ENCODE assay signal across 25 cellular contexts in genomic region chr3:14914777-14915113, GRCh38. TPM values are rescaled to one million over a fixed set of nuclear protein-coding genes. Genes with fewer than 3 reads are reported as not detected.
A peak's percentile ranks its signal among the peaks of the same experiment; 100 is the strongest.
DNase-seq lines count a peak whose midpoint lies in the region; ATAC-seq, FAIRE-seq and TF ChIP-seq lines count a peak whose summit lies in the region.
"Had no signal": no experiment of that assay in that cellular context is flagged by ENCODE, and none has a peak within 500 bp of the region (broad histone marks: within the 10 kb centered on the region; RNA-seq: fewer than 3 reads in every experiment).

No MANE protein-coding gene starts in this region.

- H3K27ac ChIP-seq in SK-N-SH (ENCODE audit: low read depth in 2 of 2, low read length in 1 of 2) (no peak overlapping the region), liver (ENCODE audit: low read depth in 1 of 2, low read length in 2 of 2) (peak overlapping the region in 1 of 2 donors; percentile 27), HepG2 (ENCODE audit: extremely low read length, insufficient read depth, low read length) (no peak overlapping the region), neuronal stem cell (replicated peaks; ENCODE audit: low read length) (no peak overlapping the region), brain microvascular endothelial cell (no peak overlapping the region)
- H3K27ac ChIP-seq: 22Rv1, KMS-11, PC-9 had no signal

- no peak overlapping the region for H3K9ac ChIP-seq in SK-N-SH
- H3K9ac ChIP-seq in liver (ENCODE audit: low read depth in 1 of 2, low read length in 2 of 2), result no peak overlapping the region
- no peak overlapping the region for H3K9ac ChIP-seq in HepG2 (ENCODE audit: insufficient read depth, low read depth, low read length)
- no peak overlapping the region for H3K9ac ChIP-seq in neuronal stem cell (ENCODE audit: low read depth, low read length, poor library complexity)
- H3K9ac ChIP-seq: KMS-11 had no signal

- TF ChIP-seq CTCF in SK-N-SH (IDR thresholded peaks at IDR 0.05) (no peak), liver (IDR thresholded peaks at IDR 0.05; ENCODE audit: low read depth, low read length, missing input control) (no peak), HepG2 (CRISPR knock-in tag; IDR thresholded peaks at IDR 0.05) (no peak), brain microvascular endothelial cell (IDR thresholded peaks at IDR 0.05; ENCODE audit: low read depth, low read length, missing control alignments) (no peak)

- DNase-seq in SK-N-SH (peak; percentile 39), HepG2 (ENCODE audit: low spot score) (no peak), neuronal stem cell (ENCODE audit: low spot score) (no peak), brain microvascular endothelial cell (no peak), NCI-H345 treated with DMSO at 0.1 percent for 48 hours (lab: John Stamatoyannopoulos, UW; ENCODE audit: unreplicated experiment) (no peak)
- DNase-seq: CD8-positive, alpha-beta memory T cell; DMS 273 treated with DMSO at 0.1 percent for 48 hours; DMS79; HCEC 1CT; IMR-90; MM.1S; NCI-H1048; NCI-H1417; NCI-H1694; NCI-H2029 treated with DMSO at 0.1 percent for 48 hours; NCI-H526 treated with DMSO at 0.1 percent for 48 hours; PC-9; SHP77 had no signal

- no peak for FAIRE-seq in HepG2 (lab: Jason Lieb, UNC)
- FAIRE-seq: GM12892 had no signal

- intact Hi-C loops in HepG2 (cut with micrococcal nuclease; ENCODE audit: unreplicated experiment), result no loop called here

- POLR2A ChIA-PET in SK-N-SH (lab: Yijun Ruan, JAX), result interaction anchor here (0.6 to 1.0 kb wide), 2 partner anchors 263 to 280 kb away, joined by 3 read pairs; partner anchors contain the start of gene CCDC174
- POLR2A ChIA-PET in HepG2 (lab: Yijun Ruan, JAX), result no interaction called here

- H2BK15ac ChIP-seq in neuronal stem cell (ENCODE audit: low read length), result no peak overlapping the region

- no peak overlapping the region for H3K18ac ChIP-seq in neuronal stem cell (ENCODE audit: low read length)

- 46% methylated on average over 5 of the region's 6 CpGs for WGBS in SK-N-SH (ENCODE audit: low lambda C conversion rate)
- WGBS in liver, result 36% methylated on average over 6 of the region's 6 CpGs
- WGBS in HepG2 (ENCODE audit: low lambda C conversion rate), result 32% methylated on average over 4 of the region's 6 CpGs
- WGBS in neuronal stem cell (ENCODE audit: extremely low coverage in 2 of 2, insufficient read length in 2 of 2, insufficient replicate concordance in 1 of 2), 2 donors, result no CpG with 5 or more reads among the region's 6 CpGs

- H4K20me1 ChIP-seq in SK-N-SH (ENCODE audit: insufficient read depth) (no peaks in the 10 kb centered on the region), HepG2 (ENCODE audit: insufficient read depth, low read length) (no peaks in the 10 kb centered on the region)

- peak overlapping the region; percentile 4 for H3K23ac ChIP-seq in neuronal stem cell (ENCODE audit: low read depth, low read length, poor library complexity)

- no peak overlapping the region for H3K14ac ChIP-seq in neuronal stem cell (ENCODE audit: low read length)

- no peak overlapping the region for H4K8ac ChIP-seq in neuronal stem cell (ENCODE audit: low read depth, low read length)

- no peak overlapping the region for H3K4ac ChIP-seq in neuronal stem cell (ENCODE audit: low read length)

- H3K4me1 ChIP-seq in SK-N-SH (ENCODE audit: control insufficient read depth in 1 of 2, insufficient read depth in 2 of 2, low read depth in 1 of 2, low read length in 1 of 2) (peaks cover 0 to 26% of the 10 kb centered on the region in 2 experiments; a peak in 1 of 4 replicates), liver (ENCODE audit: control insufficient read depth in 4 of 4, insufficient read depth in 4 of 4, low read length in 3 of 4) (peaks cover 6 to 24% (median 16%) of the 10 kb centered on the region in 4 donors), HepG2 (ENCODE audit: insufficient read depth, low read length) (no peaks in the 10 kb centered on the region), neuronal stem cell (ENCODE audit: control insufficient read depth in 2 of 2, insufficient read depth in 1 of 2, low read depth in 1 of 2, low read length in 2 of 2) (no peaks in the 10 kb centered on the region)
- H3K4me1 ChIP-seq: BE2C had no signal

- in situ Hi-C loops in HepG2 (cut with HindIII; ENCODE audit: extremely low pct_ligation_motif_present, low pct_unique_long_range_greater_than_20kb), result no loop called here
- in situ Hi-C loops in brain microvascular endothelial cell (cut with HindIII; ENCODE audit: low pct_ligation_motif_present, low sequenced_read_pairs), result no loop called here

- H3K27me3 ChIP-seq in SK-N-SH (ENCODE audit: insufficient read depth), result peaks cover 9% of the 10 kb centered on the region; the same call in 1 of the 2 replicates
- H3K27me3 ChIP-seq in liver (ENCODE audit: control insufficient read depth in 4 of 4, insufficient read depth in 4 of 4, low read length in 3 of 4), result no peaks in the 10 kb centered on the region
- peaks cover 1 to 11% of the 10 kb centered on the region in 2 experiments; a peak in 1 of 5 replicates for H3K27me3 ChIP-seq in HepG2 (ENCODE audit: control insufficient read depth in 1 of 2, insufficient read depth in 2 of 2, low read length in 2 of 2)
- H3K27me3 ChIP-seq in neuronal stem cell (ENCODE audit: control insufficient read depth in 3 of 3, insufficient read depth in 3 of 3, low read depth in 1 of 3, low read length in 3 of 3), result peaks cover 0 to 9% (median 1%) of the 10 kb centered on the region in 3 experiments
- H3K27me3 ChIP-seq in brain microvascular endothelial cell (replicated peaks), result no peaks in the 10 kb centered on the region
- H3K27me3 ChIP-seq: BE2C had no signal

- BruUV-seq in HepG2 (replicated peaks; lab: Mats Ljungman, UMichigan), result no TSS peak

- no peaks in the 10 kb centered on the region for H3K79me2 ChIP-seq in SK-N-SH (ENCODE audit: insufficient read depth)
- no peaks in the 10 kb centered on the region for H3K79me2 ChIP-seq in HepG2 (ENCODE audit: insufficient read depth, low read length)

- no peak for TF ChIP-seq RAD21 in SK-N-SH (IDR thresholded peaks at IDR 0.05; ENCODE audit: low read length)
- peak in 1 of 2 donors; percentile 46 for TF ChIP-seq RAD21 in liver (IDR thresholded peaks at IDR 0.05)
- no peak for TF ChIP-seq RAD21 in HepG2 (CRISPR knock-in tag; IDR thresholded peaks at IDR 0.05)

- no peaks in the 10 kb centered on the region for H3K9me2 ChIP-seq in SK-N-SH

- CTCF ChIA-PET in SK-N-SH (lab: Yijun Ruan, JAX) (interaction anchor here (0.6 to 7.2 kb wide), 30 partner anchors 9 to 406 kb away, joined by 3 to 105 read pairs (median 4); partner anchors contain the start of genes C3orf20 and CCDC174), HepG2 (lab: Yijun Ruan, JAX; ENCODE audit: low intra/inter-chr PET ratio, low total read pairs) (no interaction called here)

- H3K9me3 ChIP-seq in SK-N-SH, result no peaks in the 10 kb centered on the region
- H3K9me3 ChIP-seq in liver (ENCODE audit: control insufficient read depth in 4 of 4, low read length in 3 of 4), result no peaks in the 10 kb centered on the region
- H3K9me3 ChIP-seq in HepG2 (ENCODE audit: low read length), result no peaks in the 10 kb centered on the region
- no peaks in the 10 kb centered on the region for H3K9me3 ChIP-seq in neuronal stem cell (replicated peaks in 1 of 2; ENCODE audit: control insufficient read depth in 2 of 2, insufficient read depth in 1 of 2, low read depth in 1 of 2, low read length in 2 of 2)
- H3K9me3 ChIP-seq: BE2C had no signal

- H3K4me3 ChIP-seq in SK-N-SH (ENCODE audit: low read depth in 2 of 2, low read length in 1 of 2), result no peak overlapping the region
- no peak overlapping the region for H3K4me3 ChIP-seq in liver (ENCODE audit: low read depth in 1 of 3, low read length in 3 of 3)
- no peak overlapping the region for H3K4me3 ChIP-seq in HepG2 (replicated peaks in 1 of 3; ENCODE audit: insufficient read depth in 1 of 3, low read depth in 2 of 3, low read length in 3 of 3)
- H3K4me3 ChIP-seq in neuronal stem cell (ENCODE audit: low read length in 2 of 2), result peak overlapping the region in 1 of 2 donors; percentile 54
- H3K4me3 ChIP-seq in brain microvascular endothelial cell (ENCODE audit: low read depth, low read length), result no peak overlapping the region
- H3K4me3 ChIP-seq: GM23338, PC-9 had no signal

- H2BK120ac ChIP-seq in neuronal stem cell (ENCODE audit: low read depth, low read length), result no peak overlapping the region

- no peaks in the 10 kb centered on the region for H3F3A ChIP-seq in SK-N-SH (replicated peaks; ENCODE audit: insufficient read depth)

- TF ChIP-seq EP300 in SK-N-SH (IDR thresholded peaks at IDR 0.05; ENCODE audit: borderline replicate concordance in 1 of 2, low read depth in 1 of 2, low read length in 1 of 2) (0 out of 4 replicates have a peak, but pooled peaks of 1 of the 2 experiments have one; percentile 23), HepG2 (IDR thresholded peaks at IDR 0.05; ENCODE audit: low read depth in 2 of 2, low read length in 2 of 2) (no peak), HepG2 (CRISPR knock-in tag; IDR thresholded peaks at IDR 0.05; ENCODE audit: borderline replicate concordance) (no peak)

- no peaks in the 10 kb centered on the region for H3K79me1 ChIP-seq in neuronal stem cell (ENCODE audit: low read depth, low read length)

- H3K36me3 ChIP-seq in SK-N-SH (replicated peaks in 1 of 2; ENCODE audit: control insufficient read depth in 1 of 2, insufficient read depth in 2 of 2, low read length in 1 of 2) (no peaks in the 10 kb centered on the region), liver (ENCODE audit: control insufficient read depth in 4 of 4, insufficient read depth in 3 of 4, low read depth in 1 of 4, low read length in 3 of 4) (no peaks in the 10 kb centered on the region), HepG2 (replicated peaks in 1 of 2; ENCODE audit: control insufficient read depth in 1 of 2, insufficient read depth in 2 of 2, low read length in 2 of 2) (no peaks in the 10 kb centered on the region), neuronal stem cell (replicated peaks in 1 of 2; ENCODE audit: control insufficient read depth in 2 of 2, insufficient read depth in 2 of 2, low read length in 2 of 2) (no peaks in the 10 kb centered on the region), brain microvascular endothelial cell (replicated peaks) (no peaks in the 10 kb centered on the region)
- H3K36me3 ChIP-seq: BE2C had no signal

- H3K4me2 ChIP-seq in SK-N-SH (no peak overlapping the region), HepG2 (ENCODE audit: low read depth, low read length) (no peak overlapping the region), neuronal stem cell (ENCODE audit: insufficient read depth, low read length, poor library complexity, severe bottlenecking) (no peak overlapping the region)
- H3K4me2 ChIP-seq: GM23338, KMS-11, PC-9 had no signal

- ATAC-seq in SK-N-SH treated with all-trans-retinoic acid at 6 μM for 48 hours, result no peak
- ATAC-seq in HepG2, result no peak

- H2BK12ac ChIP-seq in neuronal stem cell (ENCODE audit: low read length), result no peak overlapping the region

- H2AFZ ChIP-seq in SK-N-SH (ENCODE audit: low read depth) (no peak overlapping the region), HepG2 (ENCODE audit: low read length) (no peak overlapping the region), neuronal stem cell (ENCODE audit: low read length) (no peak overlapping the region)
- H2AFZ ChIP-seq: GM23338, PC-9 had no signal

- H2BK5ac ChIP-seq in neuronal stem cell (ENCODE audit: low read length), result no peak overlapping the region

- H4K91ac ChIP-seq in neuronal stem cell (ENCODE audit: low read depth, low read length, poor library complexity), result peak overlapping the region; percentile 56

- TF ChIP-seq POLR2A in HepG2 (IDR thresholded peaks at IDR 0.05; ENCODE audit: insufficient read depth in 1 of 2, low read depth in 2 of 2, low read length in 2 of 2), result no peak

- H2AK5ac ChIP-seq in neuronal stem cell (ENCODE audit: low read depth, low read length), result peak overlapping the region; percentile 59

RNA-seq across cellular contexts. Expression of gene NR2C2, which starts 32.6 kb away (rescaled TPM):
- polyA plus RNA-seq in SK-N-SH (2012; rRNA removed), result 13.1 TPM in 2 replicates
- 8.2 and 10.3 TPM in 2 replicates for polyA plus RNA-seq in SK-N-SH (2012; cell fraction: cytosol; rRNA removed)
- polyA plus RNA-seq in SK-N-SH (2012; cell fraction: nucleus; rRNA removed), result 46.0 and 76.5 TPM in 2 replicates
- 10 to 100 TPM; 21.8 TPM for total RNA-seq in liver
- 1 to 10 TPM; 3.3 to 7.3 TPM for polyA plus RNA-seq in liver
- 7.8 and 12.0 TPM in 2 replicates for total RNA-seq in HepG2 (2016; rRNA removed; fragmentation: Illumina TruSeq; extraction: Trizol)
- total RNA-seq in HepG2 (2016; cell fraction: cytosol; rRNA removed; fragmentation: Illumina TruSeq; extraction: Trizol; ENCODE audit: low read depth), result 4.0 TPM in 2 replicates
- 8.6 and 9.6 TPM in 2 replicates for total RNA-seq in HepG2 (2016; cell fraction: insoluble cytoplasmic fraction; rRNA removed; fragmentation: Illumina TruSeq; extraction: Trizol)
- 5.8 and 7.0 TPM in 2 replicates for total RNA-seq in HepG2 (2016; cell fraction: membrane; rRNA removed; fragmentation: Illumina TruSeq; extraction: Trizol)
- 17.6 and 20.8 TPM in 2 replicates for total RNA-seq in HepG2 (2016; cell fraction: nucleus; rRNA removed; fragmentation: Illumina TruSeq; extraction: Trizol)
- polyA plus RNA-seq in HepG2 (2011; rRNA removed), result 11.8 and 14.3 TPM in 2 replicates
- 3.7 and 4.7 TPM in 2 replicates for polyA plus RNA-seq in HepG2 (2011; cell fraction: cytosol; rRNA removed)
- polyA plus RNA-seq in HepG2 (2011; cell fraction: nucleus; rRNA removed), result 51.2 and 54.4 TPM in 2 replicates
- 18.1 and 20.7 TPM in 2 replicates for polyA plus RNA-seq in HepG2 (2012)
- 0.92 and 1.2 TPM in 2 replicates for polyA plus RNA-seq in HepG2 (2016; cell fraction: cytosol; fragmentation: Illumina TruSeq; extraction: Trizol; ENCODE audit: low read depth)
- polyA plus RNA-seq in HepG2 (2016; cell fraction: insoluble cytoplasmic fraction; fragmentation: Illumina TruSeq; extraction: Trizol; ENCODE audit: low read depth), result 6.2 and 7.4 TPM in 2 replicates
- polyA plus RNA-seq in HepG2 (2016; cell fraction: membrane; fragmentation: Illumina TruSeq; extraction: Trizol; ENCODE audit: low read depth), result 1.4 and 2.0 TPM in 2 replicates
- polyA plus RNA-seq in HepG2 (2016; cell fraction: nucleus; fragmentation: Illumina TruSeq; extraction: Trizol; ENCODE audit: insufficient read depth, low read depth), result 20.7 and 24.9 TPM in 2 replicates
- polyA minus RNA-seq in HepG2 (2011; rRNA and poly(A)+ RNA removed; ENCODE audit: low replicate concordance), result 24.4 and 39.8 TPM in 2 replicates
- 11.5 and 11.7 TPM in 2 replicates for polyA minus RNA-seq in HepG2 (2011; cell fraction: cytosol; rRNA and poly(A)+ RNA removed)
- polyA minus RNA-seq in HepG2 (2011; cell fraction: nucleus; rRNA and poly(A)+ RNA removed), result 49.7 and 51.8 TPM in 2 replicates
- polyA plus RNA-seq in neuronal stem cell (2013, experiment 1 of 2), result 21.0 TPM
- polyA plus RNA-seq in neuronal stem cell (2013, experiment 2 of 2), result 22.1 TPM

Comparison
In these comparisons a context has a peak if more than half of its experiments do, and no peak if none do; other contexts are left out.
1. Of the 25 proteins assayed by ChIP-seq in both HepG2 and SK-N-SH: peak only in HepG2: none; only in SK-N-SH: MXI1; in both: none; in neither: 23; mixed calls (peak in some experiments, not most) for 1.